In genomic region chr17:16215965-16216316, GRCh38 we compare ENCODE assay signal across 1 cellular context.
TF ChIP-seq lines count a peak whose summit lies in the region.

No MANE protein-coding gene starts in this region.

TF ChIP-seq in GM23338, 12 proteins besides CTCF, POLR2A, EP300 and RAD21 (continued from another document):
- TF ChIP-seq ZNF462 (CRISPR knock-in tag; IDR thresholded peaks at IDR 0.05) (no peak), NANOG (IDR thresholded peaks at IDR 0.05; ENCODE audit: borderline replicate concordance) (no peak)
